15 cellular contexts compared by ENCODE assay signal in the genomic region with DNA sequence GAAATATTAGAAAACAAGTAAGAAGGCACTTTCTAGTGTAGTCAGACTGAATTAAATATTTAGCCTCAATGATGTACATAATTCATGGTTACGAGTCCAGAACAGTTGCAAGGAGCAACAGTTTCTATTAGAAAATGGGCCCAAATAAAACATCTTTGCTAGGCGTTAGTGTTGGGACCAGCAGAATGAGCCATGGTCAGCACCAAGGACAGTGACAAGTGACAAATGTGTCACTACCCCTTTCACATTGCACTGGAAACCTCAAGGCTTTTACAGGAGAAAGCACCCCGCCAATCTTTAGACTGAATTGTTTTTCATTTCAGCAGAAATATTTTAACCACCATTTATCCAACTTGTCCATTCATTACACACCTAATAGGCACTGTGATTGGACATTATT.
DNase-seq lines count a peak whose midpoint lies in the region; ATAC-seq, FAIRE-seq and TF ChIP-seq lines count a peak whose summit lies in the region.
"Had no signal": no experiment of that assay in that cellular context is flagged by ENCODE, and none has a peak within 500 bp of the region (broad histone marks: within the 10 kb centered on the region; RNA-seq: fewer than 3 reads in every experiment).

No MANE protein-coding gene starts in this region.

- no peak for TF ChIP-seq CTCF in endodermal cell (conservative IDR thresholded peaks at IDR 0.05)

- H3K9me3 ChIP-seq in endodermal cell (ENCODE audit: control insufficient read depth, low read length) = no peaks in the 10 kb centered on the region
- H3K9me3 ChIP-seq: ascending aorta, right lobe of liver had no signal

- DNase-seq in stimulated activated CD4-positive, alpha-beta T cell treated with anti-CD3 and anti-CD28 coated beads, Interleukin-15, amount 100 ng/mL, for 24 hours = peak; percentile 13
- DNase-seq in stimulated activated CD4-positive, alpha-beta T cell treated with anti-CD3 and anti-CD28 coated beads, Interleukin-4, amount 100 ng/mL, for 24 hours = no peak
- DNase-seq in NOMO-1 treated with DMSO at 0.1 percent for 48 hours (lab: John Stamatoyannopoulos, UW; ENCODE audit: unreplicated experiment) (peak; percentile 43), endodermal cell (peak; percentile 88), urothelium cell line (ENCODE audit: low spot score) (peak; percentile 56), NCI-H526 treated with DMSO at 0.1 percent for 48 hours (lab: John Stamatoyannopoulos, UW) (no peak), DMS153 treated with DMSO at 0.1 percent for 48 hours (lab: John Stamatoyannopoulos, UW; ENCODE audit: unreplicated experiment) (no peak)
- DNase-seq: activated T-cell treated with anti-CD3 and anti-CD28 coated beads, Interleukin-2, amount 50 U/mL, for 1 hour; GDM1; right lobe of liver; stimulated activated naive CD8-positive, alpha-beta T cell treated with anti-CD3 and anti-CD28 coated beads, Interleukin-15, amount 100 ng/mL, for 72 hours had no signal

- no peaks in the 10 kb centered on the region for H3K36me3 Mint-ChIP-seq in endodermal cell (ENCODE audit: low read depth)
- H3K36me3 Mint-ChIP-seq: IgD-negative memory B cell had no signal

- H3K36me3 ChIP-seq in endodermal cell (ENCODE audit: control insufficient read depth, insufficient read depth, low read length) = no peaks in the 10 kb centered on the region
- H3K36me3 ChIP-seq: ascending aorta, right lobe of liver had no signal

- H3K9ac ChIP-seq in endodermal cell (ENCODE audit: extremely low read depth, low read length, poor library complexity, severe bottlenecking) = no peak overlapping the region

- no peaks in the 10 kb centered on the region for H3K4me1 ChIP-seq in endodermal cell (ENCODE audit: control insufficient read depth, insufficient read depth, low read length)
- H3K4me1 ChIP-seq: ascending aorta, right lobe of liver had no signal

- H3K27me3 Mint-ChIP-seq in endodermal cell (ENCODE audit: insufficient read depth) = no peaks in the 10 kb centered on the region
- H3K27me3 Mint-ChIP-seq: B cell; IgD-negative memory B cell; stimulated activated naive CD8-positive, alpha-beta T cell treated with anti-CD3 and anti-CD28 coated beads, Interleukin-15, amount 100 ng/mL, for 72 hours had no signal

- no peak overlapping the region for H3K27ac Mint-ChIP-seq in endodermal cell
- H3K27ac Mint-ChIP-seq: B cell; IgD-negative memory B cell; stimulated activated naive CD8-positive, alpha-beta T cell treated with anti-CD3 and anti-CD28 coated beads, Interleukin-15, amount 100 ng/mL, for 72 hours had no signal

- no peak overlapping the region for H3K4me3 Mint-ChIP-seq in endodermal cell
- H3K4me3 Mint-ChIP-seq: B cell; IgD-negative memory B cell; stimulated activated naive CD8-positive, alpha-beta T cell treated with anti-CD3 and anti-CD28 coated beads, Interleukin-15, amount 100 ng/mL, for 72 hours had no signal

- no peaks in the 10 kb centered on the region for H3K9me3 Mint-ChIP-seq in endodermal cell

- no peaks in the 10 kb centered on the region for H3K27me3 ChIP-seq in endodermal cell (ENCODE audit: control insufficient read depth, insufficient read depth, low read length, poor library complexity, severe bottlenecking)
- H3K27me3 ChIP-seq: ascending aorta, right lobe of liver had no signal

- no peak overlapping the region for H3K4me3 ChIP-seq in endodermal cell (ENCODE audit: low read length)
- H3K4me3 ChIP-seq: ascending aorta, right lobe of liver had no signal

- no peak for FAIRE-seq in urothelium cell line (lab: Jason Lieb, UNC)

- no peak for ATAC-seq in GM21825 (IDR thresholded peaks at IDR 0.05; ENCODE audit: unreplicated experiment)
- ATAC-seq: stimulated activated naive CD8-positive, alpha-beta T cell treated with anti-CD3 and anti-CD28 coated beads, Interleukin-15, amount 100 ng/mL, for 72 hours had no signal

- no peaks in the 10 kb centered on the region for H3K4me1 Mint-ChIP-seq in endodermal cell
- H3K4me1 Mint-ChIP-seq: B cell; stimulated activated naive CD8-positive, alpha-beta T cell treated with anti-CD3 and anti-CD28 coated beads, Interleukin-15, amount 100 ng/mL, for 72 hours had no signal

- WGBS in endodermal cell (ENCODE audit: insufficient coverage in 1 of 2, insufficient read length in 1 of 2), 2 experiments = 48 to 60% methylated on average over 3 of the region's 3 CpGs

- no peak overlapping the region for H3K27ac ChIP-seq in endodermal cell (ENCODE audit: low read depth, low read length)
- H3K27ac ChIP-seq: ascending aorta, right lobe of liver had no signal

Comparison
In these comparisons a context has a peak if more than half of its experiments do, and no peak if none do; other contexts are left out.
1. DNase-seq: peak in stimulated activated CD4-positive, alpha-beta T cell treated with anti-CD3 and anti-CD28 coated beads, Interleukin-15, amount 100 ng/mL, for 24 hours (single experiment), NOMO-1 treated with DMSO at 0.1 percent for 48 hours (single experiment), endodermal cell (single experiment) and urothelium cell line (single experiment); none in stimulated activated CD4-positive, alpha-beta T cell treated with anti-CD3 and anti-CD28 coated beads, Interleukin-4, amount 100 ng/mL, for 24 hours (single experiment), NCI-H526 treated with DMSO at 0.1 percent for 48 hours (single experiment) and DMS153 treated with DMSO at 0.1 percent for 48 hours (single experiment).